Comparison of ENCODE assay signal across 10 cellular contexts in genomic region chr15:71306538-71306937, GRCh38.
"Had no signal": no experiment of that assay in that cellular context is flagged by ENCODE, and none has a peak within 500 bp of the region (broad histone marks: within the 10 kb centered on the region; RNA-seq: fewer than 3 reads in every experiment).

No MANE protein-coding gene starts in this region.

- H3K9me3 ChIP-seq: HAP-1 had no signal

- ATAC-seq: HCT116, HepG2 had no signal

- DNase-seq: GM23248, GOT3, H7, Kasumi-1, KBM-7 had no signal

- H3K27ac ChIP-seq: GM23248, HL-60, KMS-11 had no signal

- H3K36me3 ChIP-seq: HAP-1 had no signal

- H3K9ac ChIP-seq: GM23248, KMS-11 had no signal

- H3K4me1 ChIP-seq: HAP-1 had no signal

- FAIRE-seq: HepG2 had no signal

- H3K4me2 ChIP-seq: KMS-11 had no signal

- H2AFZ ChIP-seq: GM23248 had no signal

- H3K4me3 ChIP-seq: GM23248, HAP-1 had no signal
